17 cellular contexts compared by ENCODE assay signal in genomic region chr10:124252097-124252715, GRCh38.
"Had no signal": no experiment of that assay in that cellular context is flagged by ENCODE, and none has a peak within 500 bp of the region (broad histone marks: within the 10 kb centered on the region; RNA-seq: fewer than 3 reads in every experiment).

No MANE protein-coding gene starts in this region.

- H3K79me2 ChIP-seq: parathyroid adenoma had no signal

- H2AFZ ChIP-seq: parathyroid adenoma had no signal

- H3K27ac ChIP-seq: cardiac muscle cell, esophagus muscularis mucosa, parathyroid adenoma, upper lobe of left lung had no signal

- H3K4me1 Mint-ChIP-seq: activated naive CD4-positive, alpha-beta T cell treated with anti-CD3 and anti-CD28 coated beads, Interleukin-2, amount 50 U/mL, for 24 hours had no signal

- H3K9ac ChIP-seq: parathyroid adenoma had no signal

- H3K9me3 Mint-ChIP-seq: activated naive CD4-positive, alpha-beta T cell treated with anti-CD3 and anti-CD28 coated beads, Interleukin-2, amount 50 U/mL, for 24 hours had no signal

- H3K4me1 ChIP-seq: parathyroid adenoma had no signal

- H3K9me3 ChIP-seq: body of pancreas, esophagus muscularis mucosa had no signal

- H3K36me3 Mint-ChIP-seq: activated naive CD4-positive, alpha-beta T cell treated with anti-CD3 and anti-CD28 coated beads, Interleukin-2, amount 50 U/mL, for 24 hours; memory B cell had no signal

- H3K4me3 ChIP-seq: body of pancreas, cardiac muscle cell, esophagus muscularis mucosa, upper lobe of left lung had no signal

- H3K36me3 ChIP-seq: cardiac muscle cell, esophagus muscularis mucosa, upper lobe of left lung had no signal

- H3K27me3 ChIP-seq: body of pancreas, cardiac muscle cell, esophagus muscularis mucosa, upper lobe of left lung had no signal

- H3K27ac Mint-ChIP-seq: activated naive CD4-positive, alpha-beta T cell treated with anti-CD3 and anti-CD28 coated beads, Interleukin-2, amount 50 U/mL, for 24 hours; nephron had no signal

- DNase-seq: activated gamma-delta T cell treated with Interleukin-2 at 50 U/mL for 16 hours; activated T-cell treated with anti-CD3 and anti-CD28 coated beads, Interleukin-2, amount 50 U/mL, for 1 hour; anterior cingulate cortex; body of pancreas; effector memory CD4-positive, alpha-beta T cell; hippocampal formation; right cardiac atrium; stimulated activated CD4-positive, alpha-beta T cell treated with anti-CD3 and anti-CD28 coated beads, Interleukin-12 subunit alpha, Interleukin-12 subunit beta, amount 100 ng/mL, for 4 hours; stimulated activated CD4-positive, alpha-beta T cell treated with anti-CD3 and anti-CD28 coated beads, Interleukin-4, amount 100 ng/mL, for 4 hours; stimulated activated naive CD8-positive, alpha-beta T cell treated with anti-CD3 and anti-CD28 coated beads, Interleukin-15, Interleukin-2, amounts not matched to agents 100 U/mL and 50 U/mL, for 24 hours; upper lobe of left lung had no signal

- H3K4me3 Mint-ChIP-seq: activated naive CD4-positive, alpha-beta T cell treated with anti-CD3 and anti-CD28 coated beads, Interleukin-2, amount 50 U/mL, for 24 hours; memory B cell; nephron had no signal

- ATAC-seq: right cardiac atrium; stimulated activated naive CD8-positive, alpha-beta T cell treated with anti-CD3 and anti-CD28 coated beads, Interleukin-15, Interleukin-2, amounts not matched to agents 100 U/mL and 50 U/mL, for 24 hours had no signal
